In genomic region chr19:29667390-29667783, GRCh38 we compare ENCODE assay signal across 8 cellular contexts. TPM values are rescaled to one million over a fixed set of nuclear protein-coding genes. Genes with fewer than 3 reads are reported as not detected.
DNase-seq lines count a peak whose midpoint lies in the region; ATAC-seq and TF ChIP-seq lines count a peak whose summit lies in the region.

No MANE protein-coding gene starts in this region.

- no peak for TF ChIP-seq EP300 in transverse colon (IDR thresholded peaks at IDR 0.05; ENCODE audit: low read depth)

- in situ Hi-C loops in transverse colon (cut with MboI; ENCODE audit: low pct_ligation_motif_present in 1 of 4, low pct_unique_long_range_greater_than_20kb in 1 of 4, low sequenced_read_pairs in 3 of 4): no loop called here

- intact Hi-C loops in activated naive CD4-positive, alpha-beta T cell treated with anti-CD3 and anti-CD28 coated beads for 36 hours (cut with micrococcal nuclease): loop anchor here (5.0 to 10.0 kb wide), 3 partner anchors 455 to 1873 kb away; partner anchors contain the start of gene UQCRFS1
- intact Hi-C loops in MCF 10A (cut with micrococcal nuclease) (no loop called here), transverse colon (cut with DNase I; ENCODE audit: low total_unique reads) (no loop called here)

- H3K4me3 ChIP-seq in mononuclear cell (ENCODE audit: low read length) (peak overlapping the region; percentile 59), transverse colon (peak overlapping the region in 2 of 4 donors; percentile 74 to 76)

- CTCF ChIA-PET in activated naive CD4-positive, alpha-beta T cell treated with anti-CD3 and anti-CD28 coated beads for 36 hours (lab: Charles Lee): interaction anchor here (0.6 to 10.1 kb wide), 16 partner anchors 10 to 279 kb away, joined by 3 to 102 read pairs (median 6); partner anchors contain the start of genes C19orf12 and POP4
- CTCF ChIA-PET in MCF 10A (lab: Yijun Ruan, JAX): interaction anchor here (1.1 to 1.4 kb wide), 2 partner anchors 49 to 205 kb away, joined by 4 to 9 read pairs; no protein-coding TSS in a partner anchor

- no peaks in the 10 kb centered on the region for H3K9me3 Mint-ChIP-seq in activated naive CD4-positive, alpha-beta T cell treated with anti-CD3 and anti-CD28 coated beads for 36 hours
- no peaks in the 10 kb centered on the region for H3K9me3 Mint-ChIP-seq in MCF 10A (ENCODE audit: unreplicated experiment)

- H3K27ac ChIP-seq in transverse colon: peak overlapping the region; percentile 81 to 90 (median 84)

- BruUV-seq in MCF 10A (replicated peaks; lab: Mats Ljungman, UMichigan): no TSS peak

- TF ChIP-seq CTCF in MCF 10A (IDR thresholded peaks at IDR 0.05; ENCODE audit: unreplicated experiment) (no peak), transverse colon (IDR thresholded peaks at IDR 0.05) (no peak)

- peaks cover 77% of the 10 kb centered on the region for H3K4me1 Mint-ChIP-seq in activated naive CD4-positive, alpha-beta T cell treated with anti-CD3 and anti-CD28 coated beads for 36 hours (ENCODE audit: low read depth)
- H3K4me1 Mint-ChIP-seq in MCF 10A (ENCODE audit: insufficient read depth, unreplicated experiment): peaks cover 26% of the 10 kb centered on the region

- H3K9me3 ChIP-seq in mononuclear cell (ENCODE audit: low read depth, low read length) (no peaks in the 10 kb centered on the region), transverse colon (no peaks in the 10 kb centered on the region)

- no peak for TF ChIP-seq POLR2A in transverse colon (IDR thresholded peaks at IDR 0.05)

- DNase-seq in activated naive CD4-positive, alpha-beta T cell treated with anti-CD3 and anti-CD28 coated beads for 36 hours: no peak
- no peak for DNase-seq in activated naive CD4-positive, alpha-beta T cell treated with Interleukin-2 at 50 U/mL for 16 hours
- DNase-seq in MCF 10A (ENCODE audit: unreplicated experiment): no peak
- no peak for DNase-seq in transverse colon

- no peaks in the 10 kb centered on the region for H3K36me3 ChIP-seq in transverse colon

- WGBS in transverse colon (ENCODE audit: low coverage in 1 of 2), 2 donors: 78% methylated on average over 11 of the region's 11 CpGs; no CpG with 5 or more reads in 1 of the 2 donors

- H3K27me3 Mint-ChIP-seq in activated naive CD4-positive, alpha-beta T cell treated with anti-CD3 and anti-CD28 coated beads for 36 hours (ENCODE audit: low read depth): no peaks in the 10 kb centered on the region
- no peaks in the 10 kb centered on the region for H3K27me3 Mint-ChIP-seq in MCF 10A (ENCODE audit: insufficient read depth, unreplicated experiment)

- H3K36me3 Mint-ChIP-seq in activated naive CD4-positive, alpha-beta T cell treated with anti-CD3 and anti-CD28 coated beads for 36 hours (ENCODE audit: low read depth): peaks cover 35% of the 10 kb centered on the region
- H3K36me3 Mint-ChIP-seq in MCF 10A (ENCODE audit: insufficient read depth, unreplicated experiment): peaks cover 10% of the 10 kb centered on the region

- POLR2A ChIA-PET in MCF 10A (lab: Yijun Ruan, JAX): no interaction called here

- ATAC-seq in HG03469 (IDR thresholded peaks at IDR 0.05; ENCODE audit: unreplicated experiment): no peak
- ATAC-seq in HG03280 (IDR thresholded peaks at IDR 0.05; ENCODE audit: unreplicated experiment): no peak
- ATAC-seq in HG03045 (IDR thresholded peaks at IDR 0.05; ENCODE audit: unreplicated experiment): no peak

- H3K4me1 ChIP-seq in mononuclear cell (ENCODE audit: insufficient read depth, low read length) (peaks cover 77% of the 10 kb centered on the region), transverse colon (peaks cover 26 to 49% (median 45%) of the 10 kb centered on the region in 4 donors)

- H3K27me3 ChIP-seq in mononuclear cell (ENCODE audit: insufficient read depth, low read length) (no peaks in the 10 kb centered on the region), transverse colon (no peaks in the 10 kb centered on the region)

- peak overlapping the region; percentile 97 for H3K4me3 Mint-ChIP-seq in activated naive CD4-positive, alpha-beta T cell treated with anti-CD3 and anti-CD28 coated beads for 36 hours
- H3K4me3 Mint-ChIP-seq in MCF 10A (ENCODE audit: unreplicated experiment): peak overlapping the region; percentile 76

- peak overlapping the region; percentile 96 for H3K27ac Mint-ChIP-seq in activated naive CD4-positive, alpha-beta T cell treated with anti-CD3 and anti-CD28 coated beads for 36 hours
- H3K27ac Mint-ChIP-seq in MCF 10A (ENCODE audit: low read depth, unreplicated experiment): no peak overlapping the region

RNA-seq across cellular contexts. Expression of gene PLEKHF1, which starts 2.1 kb away (rescaled TPM):
- 10 to 100 TPM; 20.7 to 21.0 TPM for total RNA-seq in activated naive CD4-positive, alpha-beta T cell treated with anti-CD3 and anti-CD28 coated beads for 36 hours
- total RNA-seq in MCF 10A (2022) (2.9 and 9.6 TPM in 2 replicates), mononuclear cell (13.1 TPM), transverse colon (10 to 100 TPM in 3 of 4 donors, 1 to 10 TPM in 1; 8.6 to 38.8 (median 14.2) TPM)

RNA-seq across cellular contexts. Expression of gene C19orf12, which starts 47.7 kb away (rescaled TPM):
- total RNA-seq in activated naive CD4-positive, alpha-beta T cell treated with anti-CD3 and anti-CD28 coated beads for 36 hours: 10 to 100 TPM; 21.6 to 24.3 TPM
- total RNA-seq in MCF 10A (2022): 20.2 and 21.6 TPM in 2 replicates
- total RNA-seq in mononuclear cell: 8.8 TPM
- total RNA-seq in transverse colon: 10 to 100 TPM; 13.9 to 33.3 (median 21.4) TPM
